In genomic region chr9:10268500-10269485, GRCh38 we compare ENCODE assay signal across 8 cellular contexts.
A peak's percentile ranks its signal among the peaks of the same experiment; 100 is the strongest.
DNase-seq lines count a peak whose midpoint lies in the region; ATAC-seq, FAIRE-seq and TF ChIP-seq lines count a peak whose summit lies in the region.

No MANE protein-coding gene starts in this region.

- H3K36me3 Mint-ChIP-seq in natural killer cell treated with Interleukin-12 subunit alpha and Interleukin-12 subunit beta and Interleukin-15 and Interleukin-18, amount 100 ng/mL, for 72 hours: no peaks in the 10 kb centered on the region

- in situ Hi-C loops in GM12878 (cut with MboI): no loop called here

- no peaks in the 10 kb centered on the region for H3K27me3 ChIP-seq in BE2C
- no peaks in the 10 kb centered on the region for H3K27me3 ChIP-seq in GM12878 (replicated peaks in 1 of 2; ENCODE audit: control insufficient read depth in 2 of 2, insufficient read depth in 2 of 2, low read length in 1 of 2)
- no peaks in the 10 kb centered on the region for H3K27me3 ChIP-seq in liver (ENCODE audit: control insufficient read depth in 4 of 4, insufficient read depth in 4 of 4, low read length in 3 of 4)

- H3K4me1 Mint-ChIP-seq in natural killer cell treated with Interleukin-12 subunit alpha and Interleukin-12 subunit beta and Interleukin-15 and Interleukin-18, amount 100 ng/mL, for 72 hours (ENCODE audit: low read depth in 2 of 2): no peaks in the 10 kb centered on the region

- FAIRE-seq in GM12878 (lab: Jason Lieb, UNC): no peak

- H3K4me3 ChIP-seq in BE2C (ENCODE audit: low read depth, low read length) (no peak overlapping the region), GM12878 (no peak overlapping the region), liver (ENCODE audit: low read depth in 1 of 3, low read length in 3 of 3) (peak overlapping the region in 1 of 3 donors; percentile 35)

- H2AFZ ChIP-seq in GM12878 (ENCODE audit: control insufficient read depth, low read depth, low read length): no peak overlapping the region

- H3K27me3 Mint-ChIP-seq in natural killer cell treated with Interleukin-12 subunit alpha and Interleukin-12 subunit beta and Interleukin-15 and Interleukin-18, amount 100 ng/mL, for 72 hours: no peaks in the 10 kb centered on the region

- no peaks in the 10 kb centered on the region for H3K79me2 ChIP-seq in GM12878 (ENCODE audit: control insufficient read depth, insufficient read depth, low read length)

- H3K4me2 ChIP-seq in GM12878 (ENCODE audit: control insufficient read depth, insufficient read depth): no peak overlapping the region

- H3K4me1 ChIP-seq in BE2C (no peaks in the 10 kb centered on the region), GM12878 (ENCODE audit: control insufficient read depth, insufficient read depth, low read length) (no peaks in the 10 kb centered on the region), liver (ENCODE audit: control insufficient read depth in 4 of 4, insufficient read depth in 4 of 4, low read length in 3 of 4) (peaks cover 0 to 5% (median 1%) of the 10 kb centered on the region in 4 donors)

- WGBS in GM12878 (ENCODE audit: insufficient coverage, insufficient replicate concordance, low lambda C conversion rate, missing lambda C conversion rate): 28% methylated on average over 8 of the region's 8 CpGs
- 10% methylated on average over 8 of the region's 8 CpGs for WGBS in liver

- intact Hi-C loops in GM12878 (cut with micrococcal nuclease; ENCODE audit: unreplicated experiment): loop anchor here (2.0 to 5.0 kb wide), 2 partner anchors 208 to 271 kb away; no protein-coding TSS in a partner anchor

- H3K36me3 ChIP-seq in BE2C (no peaks in the 10 kb centered on the region), GM12878 (ENCODE audit: control insufficient read depth in 2 of 2, insufficient read depth in 2 of 2, low read length in 1 of 2) (no peaks in the 10 kb centered on the region), liver (ENCODE audit: control insufficient read depth in 4 of 4, insufficient read depth in 3 of 4, low read depth in 1 of 4, low read length in 3 of 4) (no peaks in the 10 kb centered on the region)

- H4K20me1 ChIP-seq in GM12878 (ENCODE audit: control insufficient read depth, insufficient read depth): no peaks in the 10 kb centered on the region

- POLR2A ChIA-PET in GM12878 (lab: Charles Lee): interaction anchor here (0.6 kb wide), 1 partner anchor 231 kb away, joined by 6 read pairs; no protein-coding TSS in a partner anchor

- ATAC-seq in GM21723 (IDR thresholded peaks at IDR 0.05; ENCODE audit: unreplicated experiment) (peak; percentile 56), GM12878 (peak; percentile 77)
- no peak for ATAC-seq in natural killer cell treated with Interleukin-12 subunit alpha and Interleukin-12 subunit beta and Interleukin-15 and Interleukin-18, amount 100 ng/mL, for 72 hours

- BruUV-seq in GM12878 (replicated peaks; lab: Mats Ljungman, UMichigan): no TSS peak

- no peak for TF ChIP-seq EP300 in GM12878 (IDR thresholded peaks at IDR 0.05; ENCODE audit: borderline replicate concordance in 1 of 2, control insufficient read depth in 1 of 2, low read depth in 2 of 2, low read length in 2 of 2)

- TF ChIP-seq RAD21 in GM12878 (IDR thresholded peaks at IDR 0.05; ENCODE audit: insufficient read depth, low read depth, low read length) (peak; percentile 34; the same call in 1 of the 2 replicates), liver (IDR thresholded peaks at IDR 0.05) (peak; percentile 88 to 91)

- H3K27ac ChIP-seq in GM12878 (ENCODE audit: control insufficient read depth, insufficient read depth): no peak overlapping the region
- H3K27ac ChIP-seq in liver (ENCODE audit: low read depth in 1 of 2, low read length in 2 of 2): no peak overlapping the region

- CTCF ChIA-PET in GM12878 (lab: Yijun Ruan, JAX): interaction anchor here (1.0 to 2.0 kb wide), 6 partner anchors 36 to 325 kb away, joined by 3 to 30 read pairs (median 4); no protein-coding TSS in a partner anchor

- no peak overlapping the region for H3K4me3 Mint-ChIP-seq in natural killer cell treated with Interleukin-12 subunit alpha and Interleukin-12 subunit beta and Interleukin-15 and Interleukin-18, amount 100 ng/mL, for 72 hours

- SMC1A ChIA-PET in GM12878 (lab: Charles Lee; ENCODE audit: uncharacterized antibody, unreplicated experiment): interaction anchor here (0.8 to 1.5 kb wide), 5 partner anchors 34 to 209 kb away, joined by 3 to 9 read pairs (median 5); no protein-coding TSS in a partner anchor

- DNase-seq in BE2C: no peak
- DNase-seq in NCI-H1436 treated with DMSO at 0.1 percent for 48 hours (lab: John Stamatoyannopoulos, UW): peak; percentile 15
- DNase-seq in GM12878 (ENCODE audit: low read depth, low spot score): no peak
- DNase-seq in H4 (ENCODE audit: low spot score): no peak
- DNase-seq in natural killer cell treated with Interleukin-12 subunit alpha and Interleukin-12 subunit beta and Interleukin-15 and Interleukin-18, amount 100 ng/mL, for 72 hours (ENCODE audit: low spot score): no peak
- no peak for DNase-seq in cerebellar nuclear complex (lab: John Stamatoyannopoulos, UW)

- H3K9ac ChIP-seq in GM12878 (ENCODE audit: control insufficient read depth, insufficient read depth, low read length): no peak overlapping the region
- peak overlapping the region in 1 of 2 donors; percentile 7 for H3K9ac ChIP-seq in liver (ENCODE audit: low read depth in 1 of 2, low read length in 2 of 2)

- H3K27ac Mint-ChIP-seq in natural killer cell treated with Interleukin-12 subunit alpha and Interleukin-12 subunit beta and Interleukin-15 and Interleukin-18, amount 100 ng/mL, for 72 hours: no peak overlapping the region

- RAD21 ChIA-PET in GM12878 (lab: Charles Lee; ENCODE audit: unreplicated experiment): interaction anchor here (0.7 to 1.0 kb wide), 4 partner anchors 186 to 223 kb away, joined by 3 to 5 read pairs (median 4); no protein-coding TSS in a partner anchor

- peaks cover 5% of the 10 kb centered on the region for H3K9me3 Mint-ChIP-seq in natural killer cell treated with Interleukin-12 subunit alpha and Interleukin-12 subunit beta and Interleukin-15 and Interleukin-18, amount 100 ng/mL, for 72 hours

- TF ChIP-seq POLR2A in GM12878 (IDR thresholded peaks at IDR 0.05; ENCODE audit: low read depth, low read length): no peak

- peak; percentile 24 for TF ChIP-seq CTCF in BE2C (IDR thresholded peaks at IDR 0.05; ENCODE audit: low read depth, low read length)
- peak; percentile 20 to 57 (median 50); a peak in 3 of 6 replicates for TF ChIP-seq CTCF in GM12878 (IDR thresholded peaks at IDR 0.05 in 2 of 3, conservative IDR thresholded peaks at IDR 0.05 in 1 of 3; ENCODE audit: control insufficient read depth in 2 of 3, extremely low read depth in 1 of 3, insufficient read depth in 1 of 3, low read depth in 3 of 3, low read length in 3 of 3)
- TF ChIP-seq CTCF in liver (IDR thresholded peaks at IDR 0.05; ENCODE audit: low read depth, low read length, missing input control): peak; percentile 70

- H3K9me3 ChIP-seq in BE2C (no peaks in the 10 kb centered on the region; the same call in 1 of the 2 replicates), GM12878 (replicated peaks; ENCODE audit: control insufficient read depth, insufficient read depth, low read length) (no peaks in the 10 kb centered on the region), liver (ENCODE audit: control insufficient read depth in 4 of 4, low read length in 3 of 4) (no peaks in the 10 kb centered on the region)

TF ChIP-seq in GM12878, 131 proteins besides CTCF, POLR2A, EP300 and RAD21:
- TF ChIP-seq CEBPB (IDR thresholded peaks at IDR 0.05; ENCODE audit: borderline replicate concordance in 1 of 2, low read depth in 2 of 2, low read length in 2 of 2) (no peak), MEF2B (IDR thresholded peaks at IDR 0.05; ENCODE audit: partially characterized antibody, poor library complexity, severe bottlenecking) (peak; percentile 79), SMC3 (IDR thresholded peaks at IDR 0.05; ENCODE audit: borderline replicate concordance, low read length) (peak; percentile 45; the same call in 1 of the 2 replicates), YY1 (IDR thresholded peaks at IDR 0.05; ENCODE audit: low read depth, low read length) (no peak), SMAD5 (IDR thresholded peaks at IDR 0.05; ENCODE audit: low read depth) (no peak), CBFB (IDR thresholded peaks at IDR 0.05; ENCODE audit: low read depth) (no peak), HDGF (IDR thresholded peaks at IDR 0.05) (no peak), GABPA (IDR thresholded peaks at IDR 0.05; ENCODE audit: low read depth) (no peak)

TF ChIP-seq in liver, 16 proteins besides CTCF, POLR2A, EP300 and RAD21 (continues in another document):
- TF ChIP-seq JUND (IDR thresholded peaks at IDR 0.05): no peak
- TF ChIP-seq REST (IDR thresholded peaks at IDR 0.05): no peak
- TF ChIP-seq HNF4A (conservative IDR thresholded peaks at IDR 0.05): no peak
- TF ChIP-seq ATF3 (IDR thresholded peaks at IDR 0.05): no peak
- TF ChIP-seq MAX (IDR thresholded peaks at IDR 0.05): no peak

Comparison
In these comparisons a context has a peak if more than half of its experiments do, and no peak if none do; other contexts are left out.
1. ATAC-seq: peak in GM21723 (single experiment) and GM12878 (single experiment); none in natural killer cell treated with Interleukin-12 subunit alpha and Interleukin-12 subunit beta and Interleukin-15 and Interleukin-18, amount 100 ng/mL, for 72 hours (0 of 2).
2. Peak in every context shown above with its lines, with median percentiles within 50 percentile points of each other: CTCF ChIP-seq.